In genomic region chr4:138242076-138242829, GRCh38 we compare ENCODE assay signal across 1 cellular context.
TF ChIP-seq lines count a peak whose summit lies in the region.

SLC7A11 (minus strand) TSS chr4:138242349; CDS start chr4:138242069, 280 bp downstream.

TF ChIP-seq in HepG2, 621 proteins besides CTCF, POLR2A, EP300 and RAD21 (continued from another document and continues in another):
- TF ChIP-seq ATF2 (CRISPR knock-in tag; IDR thresholded peaks at IDR 0.05): peak; percentile 88
- TF ChIP-seq HDAC6 (IDR thresholded peaks at IDR 0.05; ENCODE audit: low read depth, low read length): no peak
- TF ChIP-seq ZNF672 (CRISPR knock-in tag; IDR thresholded peaks at IDR 0.05): no peak
- no peak for TF ChIP-seq ZNF570 (CRISPR knock-in tag; IDR thresholded peaks at IDR 0.05; ENCODE audit: borderline replicate concordance)
- no peak for TF ChIP-seq ZNF639 (CRISPR knock-in tag; conservative IDR thresholded peaks at IDR 0.05)
- no peak for TF ChIP-seq ZNF691 (CRISPR knock-in tag; IDR thresholded peaks at IDR 0.05; ENCODE audit: borderline replicate concordance, low read depth)
- no peak for TF ChIP-seq SRSF9 (IDR thresholded peaks at IDR 0.05; ENCODE audit: borderline replicate concordance, insufficient read depth, low read depth, low read length, poor library complexity, severe bottlenecking)
- 0 out of 2 replicates have a peak, but pooled peaks have one; percentile 67 for TF ChIP-seq REPIN1 (CRISPR knock-in tag; IDR thresholded peaks at IDR 0.05; ENCODE audit: borderline replicate concordance, low read depth)
- TF ChIP-seq ZNF772 (CRISPR knock-in tag; IDR thresholded peaks at IDR 0.05): no peak
- TF ChIP-seq ZNF724P (CRISPR knock-in tag; IDR thresholded peaks at IDR 0.05; ENCODE audit: borderline replicate concordance): no peak
- TF ChIP-seq RNF2 (conservative IDR thresholded peaks at IDR 0.05; ENCODE audit: low read depth): no peak
- no peak for TF ChIP-seq SP5 (CRISPR knock-in tag; IDR thresholded peaks at IDR 0.05; ENCODE audit: borderline replicate concordance, low read depth)
- no peak for TF ChIP-seq CCAR2 (optimal IDR thresholded peaks at IDR 0.05; ENCODE audit: low read depth, low read length)
- TF ChIP-seq ZNF12 (CRISPR knock-in tag; IDR thresholded peaks at IDR 0.05): peak; percentile 87; the same call in 1 of the 2 replicates
- no peak for TF ChIP-seq PRDM15 (CRISPR knock-in tag; IDR thresholded peaks at IDR 0.05)
- TF ChIP-seq CBX5 (CRISPR knock-in tag; IDR thresholded peaks at IDR 0.05; ENCODE audit: borderline replicate concordance): peak; percentile 71; the same call in 1 of the 2 replicates
- no peak for TF ChIP-seq ZFP36 (IDR thresholded peaks at IDR 0.05; ENCODE audit: borderline replicate concordance, low read depth, low read length, partially characterized antibody)
- no peak for TF ChIP-seq SIN3B (IDR thresholded peaks at IDR 0.05; ENCODE audit: low read length)
- no peak for TF ChIP-seq MYNN (CRISPR knock-in tag; IDR thresholded peaks at IDR 0.05; ENCODE audit: low read depth)
- peak; percentile 48 for TF ChIP-seq ZFP1 (CRISPR knock-in tag; IDR thresholded peaks at IDR 0.05)
- no peak; the same call in 1 of the 2 replicates for TF ChIP-seq ZMYM3 (CRISPR knock-in tag; IDR thresholded peaks at IDR 0.05)
- TF ChIP-seq ZNF670 (CRISPR knock-in tag; IDR thresholded peaks at IDR 0.05; ENCODE audit: borderline replicate concordance): no peak
- TF ChIP-seq TARDBP (CRISPR knock-in tag; IDR thresholded peaks at IDR 0.05): no peak
- TF ChIP-seq POLR2AphosphoS5 (IDR thresholded peaks at IDR 0.05; ENCODE audit: low read depth, low read length): peak; percentile 70
- peak; percentile 21; the same call in 1 of the 2 replicates for TF ChIP-seq MYPOP (CRISPR knock-in tag; IDR thresholded peaks at IDR 0.05)
- peak; percentile 56; the same call in 1 of the 2 replicates for TF ChIP-seq YEATS2 (CRISPR knock-in tag; IDR thresholded peaks at IDR 0.05; ENCODE audit: borderline replicate concordance)
- no peak for TF ChIP-seq IRX3 (CRISPR knock-in tag; IDR thresholded peaks at IDR 0.05; ENCODE audit: borderline replicate concordance, low read depth)
- TF ChIP-seq ZBTB26 (CRISPR knock-in tag; IDR thresholded peaks at IDR 0.05; ENCODE audit: borderline replicate concordance): no peak
- TF ChIP-seq HDAC1 (CRISPR knock-in tag; IDR thresholded peaks at IDR 0.05): peak; percentile 48; the same call in 1 of the 2 replicates
- no peak for TF ChIP-seq ZNF556 (CRISPR knock-in tag; IDR thresholded peaks at IDR 0.05; ENCODE audit: borderline replicate concordance)
- TF ChIP-seq ZNF7 (CRISPR knock-in tag; IDR thresholded peaks at IDR 0.05): no peak
- TF ChIP-seq ZNF574 (CRISPR knock-in tag; IDR thresholded peaks at IDR 0.05): no peak
- TF ChIP-seq ZBTB3 (CRISPR knock-in tag; IDR thresholded peaks at IDR 0.05; ENCODE audit: borderline replicate concordance, low read depth): no peak
- no peak for TF ChIP-seq ZNF335 (CRISPR knock-in tag; IDR thresholded peaks at IDR 0.05)
- no peak for TF ChIP-seq ZBTB42 (CRISPR knock-in tag; IDR thresholded peaks at IDR 0.05)
- no peak for TF ChIP-seq RFX3 (CRISPR knock-in tag; IDR thresholded peaks at IDR 0.05)
- no peak for TF ChIP-seq EEA1 (CRISPR knock-in tag; IDR thresholded peaks at IDR 0.05; ENCODE audit: borderline replicate concordance)
- no peak for TF ChIP-seq LRRFIP1 (CRISPR knock-in tag; conservative IDR thresholded peaks at IDR 0.05)
- TF ChIP-seq ZNF121 (CRISPR knock-in tag; IDR thresholded peaks at IDR 0.05): no peak
